In the genomic region with DNA sequence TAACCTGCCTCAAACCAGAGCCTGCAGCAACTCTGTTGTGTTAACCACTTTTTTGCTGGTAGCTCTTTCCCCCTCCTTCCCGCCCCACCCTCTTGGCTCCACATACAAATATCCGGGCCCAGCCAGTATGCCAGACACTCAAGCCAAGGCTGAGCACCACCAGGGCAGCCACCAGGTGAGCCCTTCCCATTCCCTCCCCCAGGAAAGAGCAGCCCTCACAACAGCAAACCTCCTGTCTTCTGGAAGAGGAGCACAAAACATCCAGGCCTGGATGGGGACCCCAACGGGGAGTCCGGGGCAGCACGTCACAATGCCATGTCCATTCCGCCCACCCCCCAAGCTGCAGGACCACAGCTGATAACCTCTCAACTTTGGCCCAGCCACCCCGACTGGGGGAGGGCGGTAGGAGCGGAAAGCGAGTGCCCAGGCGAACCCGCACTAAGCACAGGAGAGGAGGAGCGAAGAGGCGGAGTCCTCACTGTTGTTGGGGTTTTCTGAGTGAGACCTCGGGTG, we compare ENCODE assay signal across 8 cellular contexts. TPM values are rescaled to one million over a fixed set of nuclear protein-coding genes. Genes with fewer than 3 reads are reported as not detected.
DNase-seq lines count a peak whose midpoint lies in the region; ATAC-seq, FAIRE-seq and TF ChIP-seq lines count a peak whose summit lies in the region.

No MANE protein-coding gene starts in this region.

- H3K4me3 ChIP-seq in HL-60 (replicated peaks; ENCODE audit: insufficient read depth, low read length) (peak overlapping the region; percentile 94), bronchial epithelial cell (ENCODE audit: low read depth, low read length) (peak overlapping the region; percentile 94)

- H3K27ac ChIP-seq in HL-60 (replicated peaks) (peak overlapping the region; percentile 76), layer of hippocampus (ENCODE audit: low read depth, low read length) (peak overlapping the region; percentile 72)

- TF ChIP-seq CTCF in HL-60 (IDR thresholded peaks at IDR 0.05; ENCODE audit: insufficient read depth, low read length): no peak
- no peak for TF ChIP-seq CTCF in bronchial epithelial cell (IDR thresholded peaks at IDR 0.05; ENCODE audit: insufficient read depth, low read length, severe bottlenecking)

- no peaks in the 10 kb centered on the region for H3K27me3 ChIP-seq in HL-60 (ENCODE audit: insufficient read depth, poor library complexity, severe bottlenecking)
- no peaks in the 10 kb centered on the region for H3K27me3 ChIP-seq in bronchial epithelial cell (ENCODE audit: control insufficient read depth, insufficient read depth, low read length)
- no peaks in the 10 kb centered on the region for H3K27me3 ChIP-seq in layer of hippocampus (ENCODE audit: control insufficient read depth, insufficient read depth, low read length)

- no peak for FAIRE-seq in bronchial epithelial cell (lab: Jason Lieb, UNC)

- TF ChIP-seq POLR2A in GM15510 (IDR thresholded peaks at IDR 0.05; ENCODE audit: borderline replicate concordance, extremely low read depth, insufficient read length): peak; percentile 25

- no peak for ATAC-seq in GM18858 (IDR thresholded peaks at IDR 0.05; ENCODE audit: unreplicated experiment)

- H3K36me3 ChIP-seq in bronchial epithelial cell (ENCODE audit: control insufficient read depth, insufficient read depth, low read length): peaks cover 18% of the 10 kb centered on the region

- peak; percentile 24 to 69 for DNase-seq in HL-60 (ENCODE audit: low read depth in 1 of 2, low spot score in 1 of 2)
- DNase-seq in UCSD-AML1 (lab: John Stamatoyannopoulos, UW; ENCODE audit: unreplicated experiment): peak; percentile 52
- peak; percentile 35 for DNase-seq in bronchial epithelial cell (ENCODE audit: low read depth)
- peak; percentile 15 to 24 (median 21) for DNase-seq in stimulated activated CD4-positive, alpha-beta T cell treated with anti-CD3 and anti-CD28 coated beads, TNF-alpha, amount 100 ng/mL, for 1 hour (ENCODE audit: low read depth in 3 of 3, low spot score in 1 of 3)
- DNase-seq in cortex of kidney (lab: John Stamatoyannopoulos, UW): no peak

RNA-seq across cellular contexts. Expression of gene ORMDL3, which starts 0.8 kb away (rescaled TPM):
- 26.6 and 30.7 TPM in 2 replicates for total RNA-seq in bronchial epithelial cell

RNA-seq across cellular contexts. Expression of gene LRRC3C, which starts 0.9 kb away (rescaled TPM):
- total RNA-seq in bronchial epithelial cell: not detected in 2 replicates

RNA-seq across cellular contexts. Expression of gene GSDMB, which starts 8.2 kb away (rescaled TPM):
- 5.8 and 6.1 TPM in 2 replicates for total RNA-seq in bronchial epithelial cell

RNA-seq across cellular contexts. Expression of gene GSDMA, which starts 36.2 kb away (rescaled TPM):
- 0.26 and 0.38 TPM in 2 replicates for total RNA-seq in bronchial epithelial cell

RNA-seq across cellular contexts. Expression of gene PSMD3, which starts 54.0 kb away (rescaled TPM):
- total RNA-seq in bronchial epithelial cell: 79.8 and 83.1 TPM in 2 replicates
